In genomic region chr12:47791351-47791746, GRCh38 we compare ENCODE assay signal across 29 cellular contexts.
"Had no signal": no experiment of that assay in that cellular context is flagged by ENCODE, and none has a peak within 500 bp of the region (broad histone marks: within the 10 kb centered on the region; RNA-seq: fewer than 3 reads in every experiment).

No MANE protein-coding gene starts in this region.

- H3K9me3 Mint-ChIP-seq: activated CD4-positive, alpha-beta memory T cell treated with anti-CD3 and anti-CD28 coated beads, Interleukin-2, amount 10 ng/mL, durations not matched to agents 7 days and 5 days; activated naive CD4-positive, alpha-beta T cell treated with anti-CD3 and anti-CD28 coated beads, Interleukin-2, amount 50 U/mL, for 24 hours; mesothelial cell of epicardium; naive B cell; nephron progenitor cell had no signal

- H3K27ac ChIP-seq: body of pancreas, colonic mucosa, epithelial cell of prostate, ovary, prostate gland, vagina, VCaP had no signal

- H3K27me3 Mint-ChIP-seq: activated CD4-positive, alpha-beta memory T cell treated with anti-CD3 and anti-CD28 coated beads, Interleukin-2, amount 10 ng/mL, durations not matched to agents 7 days and 5 days; activated naive CD4-positive, alpha-beta T cell treated with anti-CD3 and anti-CD28 coated beads, Interleukin-2, amount 50 U/mL, for 24 hours; naive B cell had no signal

- H3K36me3 ChIP-seq: ovary had no signal

- H3K4me1 ChIP-seq: body of pancreas, colonic mucosa, prostate gland, upper lobe of left lung had no signal

- H3K27ac Mint-ChIP-seq: activated CD4-positive, alpha-beta memory T cell treated with anti-CD3 and anti-CD28 coated beads, Interleukin-2, amount 10 ng/mL, durations not matched to agents 7 days and 5 days; nephron progenitor cell had no signal

- H3K4me1 Mint-ChIP-seq: mesothelial cell of epicardium had no signal

- H3K4me3 Mint-ChIP-seq: activated CD4-positive, alpha-beta memory T cell treated with anti-CD3 and anti-CD28 coated beads, Interleukin-2, amount 10 ng/mL, durations not matched to agents 7 days and 5 days; activated naive CD4-positive, alpha-beta T cell treated with anti-CD3 and anti-CD28 coated beads, Interleukin-2, amount 50 U/mL, for 24 hours; mesothelial cell of epicardium; naive B cell; nephron progenitor cell had no signal

- H3K4me3 ChIP-seq: adrenal gland, body of pancreas, colonic mucosa, esophagus squamous epithelium, ovary, prostate gland, smooth muscle cell, thoracic aorta, upper lobe of left lung, vagina had no signal

- H3K27me3 ChIP-seq: adrenal gland, body of pancreas, colonic mucosa, esophagus squamous epithelium, ovary, upper lobe of left lung, vagina had no signal

- DNase-seq: activated CD4-positive, alpha-beta memory T cell treated with anti-CD3 and anti-CD28 coated beads, Interleukin-2, amount 10 ng/mL, durations not matched to agents 7 days and 5 days; activated CD4-positive, alpha-beta T cell treated with anti-CD3 and anti-CD28 coated beads for 4 hours; activated CD8-positive, alpha-beta memory T cell treated with anti-CD3 and anti-CD28 coated beads, Interleukin-2, amount 50 U/mL, for 48 hours; activated effector memory CD4-positive, alpha-beta T cell treated with anti-CD3 and anti-CD28 coated beads, Interleukin-2, amount 50 U/mL, for 16 hours; adrenal gland; aorta; body of pancreas; cerebellar nuclear complex; colonic mucosa; effector CD8-positive, alpha-beta T cell; esophagus squamous epithelium; foreskin melanocyte; naive B cell; nephron progenitor cell; ovary; retina; stimulated activated CD4-positive, alpha-beta T cell treated with anti-CD3 and anti-CD28 coated beads, Interleukin-15, amount 100 ng/mL, for 24 hours; stimulated activated CD4-positive, alpha-beta T cell treated with anti-CD3 and anti-CD28 coated beads, Interleukin-2, amount 100 ng/mL, for 24 hours; stimulated activated naive CD4-positive, alpha-beta T cell treated with Interleukin-2 at 50 U/mL for 16 hours; T-helper 9 cell; upper lobe of left lung had no signal

- H3K9me3 ChIP-seq: adrenal gland, body of pancreas, colonic mucosa, esophagus squamous epithelium, ovary, prostate gland, thoracic aorta, upper lobe of left lung, vagina had no signal

- ATAC-seq: body of pancreas had no signal
